Comparison of ENCODE assay signal across 15 cellular contexts in genomic region chr17:46025510-46025909, GRCh38. TPM values are rescaled to one million over a fixed set of nuclear protein-coding genes. Genes with fewer than 3 reads are reported as not detected.
DNase-seq lines count a peak whose midpoint lies in the region; ATAC-seq and TF ChIP-seq lines count a peak whose summit lies in the region.
"Had no signal": no experiment of that assay in that cellular context is flagged by ENCODE, and none has a peak within 500 bp of the region (broad histone marks: within the 10 kb centered on the region; RNA-seq: fewer than 3 reads in every experiment).

No MANE protein-coding gene starts in this region.

- peak overlapping the region; percentile 8 for H3K27ac ChIP-seq in RWPE1
- peak overlapping the region; percentile 73 for H3K27ac ChIP-seq in neutrophil

- peaks cover 22 to 26% of the 10 kb centered on the region in 2 experiments for H3K4me1 ChIP-seq in neutrophil (ENCODE audit: control insufficient read depth in 1 of 2, insufficient read depth in 1 of 2, low read depth in 1 of 2, low read length in 1 of 2)

- peaks cover 8% of the 10 kb centered on the region for H3K4me1 Mint-ChIP-seq in activated CD4-positive, alpha-beta T cell treated with anti-CD3 and anti-CD28 coated beads for 36 hours
- H3K4me1 Mint-ChIP-seq in effector memory CD8-positive, alpha-beta T cell (ENCODE audit: low read depth in 2 of 2), result peaks cover 24 to 40% of the 10 kb centered on the region in 2 donors
- H3K4me1 Mint-ChIP-seq in MCF 10A (ENCODE audit: insufficient read depth, unreplicated experiment), result no peaks in the 10 kb centered on the region

- ATAC-seq in activated CD4-positive, alpha-beta T cell treated with anti-CD3 and anti-CD28 coated beads for 36 hours, result no peak
- no peak for ATAC-seq in effector memory CD8-positive, alpha-beta T cell (replicated peaks)
- no peak for ATAC-seq in HG02870 (IDR thresholded peaks at IDR 0.05; ENCODE audit: unreplicated experiment)

- no peaks in the 10 kb centered on the region for H3K9me3 Mint-ChIP-seq in activated CD4-positive, alpha-beta T cell treated with anti-CD3 and anti-CD28 coated beads for 36 hours (ENCODE audit: low read depth)
- H3K9me3 Mint-ChIP-seq in effector memory CD8-positive, alpha-beta T cell, result no peaks in the 10 kb centered on the region
- H3K9me3 Mint-ChIP-seq in MCF 10A (ENCODE audit: unreplicated experiment), result no peaks in the 10 kb centered on the region

- DNase-seq in activated CD4-positive, alpha-beta T cell treated with anti-CD3 and anti-CD28 coated beads for 36 hours, result no peak
- DNase-seq in activated CD4-positive, alpha-beta T cell treated with anti-CD3 and anti-CD28 coated beads for 1 hour, result no peak
- DNase-seq in RWPE1 (ENCODE audit: low spot score) (no peak), MCF 10A (ENCODE audit: unreplicated experiment) (no peak), C1 segment of cervical spinal cord (lab: John Stamatoyannopoulos, UW) (no peak)
- DNase-seq in effector memory CD8-positive, alpha-beta T cell, result no peak
- DNase-seq: activated CD4-positive, alpha-beta T cell treated with anti-CD3 and anti-CD28 coated beads for 4 hours; activated gamma-delta T cell; heart right ventricle; NCI-H1048; NCI-H446 had no signal

- H3K27ac Mint-ChIP-seq in activated CD4-positive, alpha-beta T cell treated with anti-CD3 and anti-CD28 coated beads for 36 hours, result peak overlapping the region; percentile 47
- H3K27ac Mint-ChIP-seq in effector memory CD8-positive, alpha-beta T cell, result peak overlapping the region; percentile 41 to 91
- H3K27ac Mint-ChIP-seq in MCF 10A (ENCODE audit: low read depth, unreplicated experiment), result no peak overlapping the region

- peaks cover 16% of the 10 kb centered on the region for H3K36me3 Mint-ChIP-seq in activated CD4-positive, alpha-beta T cell treated with anti-CD3 and anti-CD28 coated beads for 36 hours (ENCODE audit: low read depth)
- peaks cover 34% of the 10 kb centered on the region for H3K36me3 Mint-ChIP-seq in effector memory CD8-positive, alpha-beta T cell (ENCODE audit: insufficient read depth)
- H3K36me3 Mint-ChIP-seq in MCF 10A (ENCODE audit: insufficient read depth, unreplicated experiment), result peaks cover 55% of the 10 kb centered on the region

- CTCF ChIA-PET in activated CD4-positive, alpha-beta T cell treated with anti-CD3 and anti-CD28 coated beads for 36 hours (lab: Charles Lee), result no interaction called here
- CTCF ChIA-PET in RWPE1 (lab: Yijun Ruan, JAX), result interaction anchor here (0.7 kb wide), 3 partner anchors 9 to 777 kb away, joined by 3 to 4 read pairs (median 4); no protein-coding TSS in a partner anchor
- CTCF ChIA-PET in MCF 10A (lab: Yijun Ruan, JAX), result no interaction called here

- POLR2A ChIA-PET in activated CD4-positive, alpha-beta T cell treated with anti-CD3 and anti-CD28 coated beads for 36 hours (lab: Charles Lee), result no interaction called here
- POLR2A ChIA-PET in RWPE1 (lab: Yijun Ruan, JAX; ENCODE audit: low non-redundant PET), result no interaction called here
- POLR2A ChIA-PET in MCF 10A (lab: Yijun Ruan, JAX), result interaction anchor here (0.7 kb wide), 1 partner anchor 7 kb away, joined by 3 read pairs; no protein-coding TSS in a partner anchor

- no peaks in the 10 kb centered on the region for H3K27me3 ChIP-seq in neutrophil
- H3K27me3 ChIP-seq: heart right ventricle had no signal

- no peaks in the 10 kb centered on the region for H3K27me3 Mint-ChIP-seq in activated CD4-positive, alpha-beta T cell treated with anti-CD3 and anti-CD28 coated beads for 36 hours
- no peaks in the 10 kb centered on the region for H3K27me3 Mint-ChIP-seq in effector memory CD8-positive, alpha-beta T cell
- H3K27me3 Mint-ChIP-seq in MCF 10A (ENCODE audit: insufficient read depth, unreplicated experiment), result no peaks in the 10 kb centered on the region

- no peak overlapping the region for H3K4me3 Mint-ChIP-seq in activated CD4-positive, alpha-beta T cell treated with anti-CD3 and anti-CD28 coated beads for 36 hours
- no peak overlapping the region for H3K4me3 Mint-ChIP-seq in effector memory CD8-positive, alpha-beta T cell
- H3K4me3 Mint-ChIP-seq in MCF 10A (ENCODE audit: unreplicated experiment), result no peak overlapping the region

- intact Hi-C loops in activated CD4-positive, alpha-beta T cell treated with anti-CD3 and anti-CD28 coated beads for 36 hours (cut with DNase I, micrococcal nuclease), result no loop called here
- intact Hi-C loops in MCF 10A (cut with micrococcal nuclease), result no loop called here

- no TSS peak for BruUV-seq in MCF 10A (replicated peaks; lab: Mats Ljungman, UMichigan)

- H3K36me3 ChIP-seq in neutrophil, result peaks cover 22% of the 10 kb centered on the region

- TF ChIP-seq CTCF in RWPE1 (conservative IDR thresholded peaks at IDR 0.05; ENCODE audit: low read depth) (no peak), neutrophil (IDR thresholded peaks at IDR 0.05) (no peak), MCF 10A (IDR thresholded peaks at IDR 0.05; ENCODE audit: unreplicated experiment) (no peak)

- H3K4me3 ChIP-seq in neutrophil (ENCODE audit: low read depth in 1 of 2, low read length in 1 of 2), result no peak overlapping the region
- H3K4me3 ChIP-seq: heart right ventricle had no signal

- H3K9me3 ChIP-seq in neutrophil, result no peaks in the 10 kb centered on the region
- H3K9me3 ChIP-seq: heart right ventricle had no signal

RNA-seq across cellular contexts. Expression of gene STH, which starts 26.5 kb away (rescaled TPM):
- not detected for total RNA-seq in activated CD4-positive, alpha-beta T cell treated with anti-CD3 and anti-CD28 coated beads for 36 hours
- total RNA-seq in MCF 10A (2022), result not detected in 2 replicates
- total RNA-seq: A172, epithelial cell of proximal tubule, heart right ventricle had no signal
